ENCODE assay signal across 20 cellular contexts in the genomic region with DNA sequence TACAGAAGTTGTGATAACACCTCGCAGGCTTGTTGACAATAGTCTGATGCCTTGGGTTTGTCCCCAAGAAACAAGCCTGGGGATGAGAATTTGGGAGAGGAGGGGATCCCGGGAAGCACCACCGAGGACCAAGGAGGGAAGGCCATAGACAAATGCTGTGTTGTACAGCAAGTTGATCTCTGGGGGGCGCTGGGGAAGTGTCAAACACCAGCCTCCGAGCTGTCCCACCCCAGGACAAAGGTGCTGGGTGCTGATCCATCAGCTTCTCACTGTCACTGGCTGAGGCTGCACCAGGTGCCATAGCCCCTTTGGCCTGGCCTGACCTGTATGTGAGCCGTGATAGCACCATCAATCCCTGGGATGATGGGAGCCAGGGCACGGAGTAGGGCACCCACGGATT.
"Had no signal": no experiment of that assay in that cellular context is flagged by ENCODE, and none has a peak within 500 bp of the region (broad histone marks: within the 10 kb centered on the region; RNA-seq: fewer than 3 reads in every experiment).

No MANE protein-coding gene starts in this region.

- H3K9me3 Mint-ChIP-seq: activated B cell treated with CpG ODN at 0.5 μM for 24 hours; activated CD4-positive, alpha-beta T cell treated with anti-CD3 and anti-CD28 coated beads, Interleukin-2, amount 10 ng/mL, durations not matched to agents 7 days and 5 days had no signal

- H3K4me1 Mint-ChIP-seq: activated B cell treated with CpG ODN at 0.5 μM for 24 hours; activated CD4-positive, alpha-beta T cell treated with anti-CD3 and anti-CD28 coated beads, Interleukin-2, amount 10 ng/mL, durations not matched to agents 7 days and 5 days; memory B cell; naive thymus-derived CD4-positive, alpha-beta T cell had no signal

- H3K9me3 ChIP-seq: mucosa of descending colon, neutrophil had no signal

- H3K4me3 ChIP-seq: mucosa of descending colon had no signal

- DNase-seq: activated B cell treated with CpG ODN at 0.5 μM for 24 hours; activated CD4-positive, alpha-beta T cell treated with anti-CD3 and anti-CD28 coated beads, Interleukin-2, amount 10 ng/mL, durations not matched to agents 7 days and 5 days; activated CD8-positive, alpha-beta memory T cell treated with anti-CD3 and anti-CD28 coated beads for 24 hours; anterior cingulate cortex; cerebellar nuclear complex; effector CD8-positive, alpha-beta T cell; foreskin keratinocyte; glutamatergic neuron; hypothalamus; kidney glomerular epithelial cell; left ventricle myocardium superior; mucosa of descending colon; naive thymus-derived CD4-positive, alpha-beta T cell; posterior cingulate gyrus; retina; stimulated activated CD4-positive, alpha-beta T cell treated with anti-CD3 and anti-CD28 coated beads, Interleukin-4, amount 100 ng/mL, for 1 hour; stimulated activated naive CD4-positive, alpha-beta T cell treated with Interleukin-2 at 50 U/mL for 16 hours; trophoblast cell had no signal

- H3K36me3 Mint-ChIP-seq: memory B cell; naive thymus-derived CD4-positive, alpha-beta T cell had no signal

- H3K4me3 Mint-ChIP-seq: activated B cell treated with CpG ODN at 0.5 μM for 24 hours; activated CD4-positive, alpha-beta T cell treated with anti-CD3 and anti-CD28 coated beads, Interleukin-2, amount 10 ng/mL, durations not matched to agents 7 days and 5 days; memory B cell; naive thymus-derived CD4-positive, alpha-beta T cell had no signal

- H3K4me1 ChIP-seq: foreskin keratinocyte had no signal

- H3K36me3 ChIP-seq: neutrophil had no signal

- H3K27me3 ChIP-seq: foreskin keratinocyte, neutrophil had no signal

- H3K27ac ChIP-seq: foreskin keratinocyte, neutrophil had no signal

- H3K27me3 Mint-ChIP-seq: activated B cell treated with CpG ODN at 0.5 μM for 24 hours; activated CD4-positive, alpha-beta T cell treated with anti-CD3 and anti-CD28 coated beads, Interleukin-2, amount 10 ng/mL, durations not matched to agents 7 days and 5 days had no signal

- ATAC-seq: foreskin keratinocyte; left ventricle myocardium superior; mucosa of descending colon; naive thymus-derived CD4-positive, alpha-beta T cell had no signal

- H3K27ac Mint-ChIP-seq: activated B cell treated with CpG ODN at 0.5 μM for 24 hours; activated CD4-positive, alpha-beta T cell treated with anti-CD3 and anti-CD28 coated beads, Interleukin-2, amount 10 ng/mL, durations not matched to agents 7 days and 5 days; memory B cell; naive thymus-derived CD4-positive, alpha-beta T cell had no signal
